In genomic region chr5:53369681-53370080, GRCh38 we compare ENCODE assay signal across 18 cellular contexts.
"Had no signal": no experiment of that assay in that cellular context is flagged by ENCODE, and none has a peak within 500 bp of the region (broad histone marks: within the 10 kb centered on the region; RNA-seq: fewer than 3 reads in every experiment).

No MANE protein-coding gene starts in this region.

- H3K4me1 Mint-ChIP-seq: immature natural killer cell; naive thymus-derived CD8-positive, alpha-beta T cell had no signal

- DNase-seq: effector memory CD8-positive, alpha-beta T cell; esophagus squamous epithelium; foreskin keratinocyte; immature natural killer cell; kidney; left cardiac atrium; left ventricle myocardium superior; mesendoderm; naive thymus-derived CD8-positive, alpha-beta T cell; posterior cingulate gyrus; sigmoid colon; stimulated activated CD4-positive, alpha-beta T cell treated with anti-CD3 and anti-CD28 coated beads, Interleukin-2, amount 100 ng/mL, for 24 hours; stimulated activated naive CD4-positive, alpha-beta T cell treated with Interleukin-2 at 50 U/mL for 16 hours; trophoblast cell had no signal

- H3K4me3 Mint-ChIP-seq: dendritic cell treated with granulocyte-macrophage colony-stimulating factor and Interleukin-4, amounts not matched to agents 40 ng/mL and 50 ng/mL, for 4 days; effector memory CD8-positive, alpha-beta T cell; immature natural killer cell; naive thymus-derived CD8-positive, alpha-beta T cell had no signal

- H3K9me3 ChIP-seq: esophagus squamous epithelium, right atrium auricular region had no signal

- H3K4me1 ChIP-seq: right atrium auricular region, sigmoid colon had no signal

- H3K27ac ChIP-seq: esophagus squamous epithelium, right atrium auricular region, sigmoid colon, skin epidermis had no signal

- H3K36me3 ChIP-seq: esophagus squamous epithelium, right atrium auricular region, sigmoid colon had no signal

- H3K27me3 ChIP-seq: esophagus squamous epithelium, foreskin keratinocyte, right atrium auricular region, sigmoid colon had no signal

- H3K9me3 Mint-ChIP-seq: dendritic cell treated with granulocyte-macrophage colony-stimulating factor and Interleukin-4, amounts not matched to agents 40 ng/mL and 50 ng/mL, for 4 days; effector memory CD8-positive, alpha-beta T cell had no signal

- H3K27ac Mint-ChIP-seq: dendritic cell treated with granulocyte-macrophage colony-stimulating factor and Interleukin-4, amounts not matched to agents 40 ng/mL and 50 ng/mL, for 4 days; effector memory CD8-positive, alpha-beta T cell; immature natural killer cell; naive thymus-derived CD8-positive, alpha-beta T cell had no signal

- H3K36me3 Mint-ChIP-seq: immature natural killer cell; naive thymus-derived CD8-positive, alpha-beta T cell had no signal

- H3K4me3 ChIP-seq: esophagus squamous epithelium, lung, right atrium auricular region, sigmoid colon, skin epidermis had no signal
